1 cellular context compared by ENCODE assay signal in genomic region chr5:111744455-111744854, GRCh38.
TF ChIP-seq lines count a peak whose summit lies in the region.

No MANE protein-coding gene starts in this region.

TF ChIP-seq in H1, 55 proteins besides CTCF, POLR2A, EP300 and RAD21:
- TF ChIP-seq HDAC6 (IDR thresholded peaks at IDR 0.05; ENCODE audit: low read depth, low read length): no peak
- TF ChIP-seq SP1 (IDR thresholded peaks at IDR 0.05; ENCODE audit: low read depth, low read length): no peak
- no peak for TF ChIP-seq ATF2 (IDR thresholded peaks at IDR 0.05; ENCODE audit: low read length)
- no peak for TF ChIP-seq JUND (IDR thresholded peaks at IDR 0.05; ENCODE audit: low read length)
- TF ChIP-seq KDM5A (IDR thresholded peaks at IDR 0.05; ENCODE audit: low read length): no peak
- no peak for TF ChIP-seq TAF7 (optimal IDR thresholded peaks at IDR 0.05; ENCODE audit: borderline replicate concordance, low read depth, low read length)
- no peak for TF ChIP-seq ZNF274 (IDR thresholded peaks at IDR 0.05; ENCODE audit: borderline replicate concordance, extremely low read depth, low read length)
- no peak for TF ChIP-seq GABPA (IDR thresholded peaks at IDR 0.05; ENCODE audit: borderline replicate concordance, insufficient read depth, low read length)
- no peak for TF ChIP-seq FOSL1 (IDR thresholded peaks at IDR 0.05; ENCODE audit: insufficient read depth, low read depth, low read length)
- TF ChIP-seq SAP30 (IDR thresholded peaks at IDR 0.05; ENCODE audit: insufficient read depth, insufficient replicate concordance, low read length): no peak
- no peak for TF ChIP-seq BRCA1 (IDR thresholded peaks at IDR 0.05; ENCODE audit: low read depth, low read length)
- no peak for TF ChIP-seq YY1 (IDR thresholded peaks at IDR 0.05; ENCODE audit: low read depth, low read length)
- TF ChIP-seq CBX8 (IDR thresholded peaks at IDR 0.05; ENCODE audit: borderline replicate concordance, low read depth, low read length): no peak
- TF ChIP-seq CHD1 (IDR thresholded peaks at IDR 0.05; ENCODE audit: low read depth, low read length): no peak
TF ChIP-seq in H1: peak in this region for 0.
